ENCODE assay signal across 14 cellular contexts in genomic region chr9:10265102-10265708, GRCh38.
DNase-seq lines count a peak whose midpoint lies in the region; ATAC-seq and TF ChIP-seq lines count a peak whose summit lies in the region.
"Had no signal": no experiment of that assay in that cellular context is flagged by ENCODE, and none has a peak within 500 bp of the region (broad histone marks: within the 10 kb centered on the region; RNA-seq: fewer than 3 reads in every experiment).

No MANE protein-coding gene starts in this region.

- ATAC-seq in GM19351 (IDR thresholded peaks at IDR 0.05; ENCODE audit: unreplicated experiment) (no peak), GM21717 (IDR thresholded peaks at IDR 0.05; ENCODE audit: unreplicated experiment) (no peak)
- ATAC-seq: activated CD8-positive, alpha-beta T cell treated with anti-CD3 and anti-CD28 coated beads for 36 hours; effector memory CD8-positive, alpha-beta T cell; sciatic nerve had no signal

- no peak overlapping the region for H3K4me2 ChIP-seq in mammary epithelial cell (ENCODE audit: insufficient read depth, low read depth, low read length)

- H3K79me2 ChIP-seq in mammary epithelial cell (ENCODE audit: insufficient read depth, low read length): no peaks in the 10 kb centered on the region

- H3K4me3 ChIP-seq in BJ (ENCODE audit: low read depth, low read length): no peak overlapping the region
- no peak overlapping the region for H3K4me3 ChIP-seq in mammary epithelial cell (replicated peaks in 1 of 3; ENCODE audit: insufficient read depth in 1 of 3, low read depth in 2 of 3, low read length in 3 of 3)
- H3K4me3 ChIP-seq in uterus: no peak overlapping the region
- H3K4me3 ChIP-seq: tibial artery had no signal

- H3K9me3 ChIP-seq in mammary epithelial cell (replicated peaks; ENCODE audit: insufficient read depth, low read length) (no peaks in the 10 kb centered on the region), uterus (no peaks in the 10 kb centered on the region)
- H3K9me3 ChIP-seq: tibial artery had no signal

- no peak overlapping the region for H3K9ac ChIP-seq in mammary epithelial cell (ENCODE audit: insufficient read depth, low read length)

- H3K36me3 ChIP-seq in BJ (ENCODE audit: control insufficient read depth, insufficient read depth, low read length) (no peaks in the 10 kb centered on the region), mammary epithelial cell (ENCODE audit: insufficient read depth, low read length) (no peaks in the 10 kb centered on the region), uterus (no peaks in the 10 kb centered on the region)
- H3K36me3 ChIP-seq: tibial artery had no signal

- intact Hi-C loops in mammary epithelial cell (cut with micrococcal nuclease): no loop called here
- intact Hi-C loops in uterus (cut with DNase I; ENCODE audit: low total_unique reads): no loop called here

- peak overlapping the region; percentile 48 for H2AFZ ChIP-seq in mammary epithelial cell (ENCODE audit: low read depth, low read length)

- 54% methylated on average over 4 of the region's 4 CpGs for WGBS in mammary epithelial cell (ENCODE audit: low coverage, missing lambda C conversion rate)

- H3K4me1 ChIP-seq in mammary epithelial cell (ENCODE audit: insufficient read depth, low read length) (peaks cover 16% of the 10 kb centered on the region), uterus (no peaks in the 10 kb centered on the region)

- in situ Hi-C loops in mammary epithelial cell (cut with MboI; ENCODE audit: low sequenced_read_pairs in 2 of 2): loop anchor here in 1 of 2 donors (25.0 kb wide), 1 partner anchor 203 kb away; no protein-coding TSS in a partner anchor

- CTCF ChIA-PET in BJ (lab: Yijun Ruan, JAX) (interaction anchor here (1.4 kb wide), 1 partner anchor 9 kb away, joined by 3 read pairs; no protein-coding TSS in a partner anchor), mammary epithelial cell (lab: Charles Lee; ENCODE audit: low non-redundant PET) (interaction anchor here (0.6 kb wide), 1 partner anchor 220 kb away, joined by 7 read pairs; no protein-coding TSS in a partner anchor)

- no peaks in the 10 kb centered on the region for H4K20me1 ChIP-seq in mammary epithelial cell (ENCODE audit: insufficient read depth, low read length)

- TF ChIP-seq CTCF in BJ (IDR thresholded peaks at IDR 0.05; ENCODE audit: insufficient read depth, low read depth, low read length) (no peak), mammary epithelial cell (conservative IDR thresholded peaks at IDR 0.05 in 1 of 2, IDR thresholded peaks at IDR 0.05 in 1 of 2; ENCODE audit: extremely low read depth in 1 of 2, insufficient read depth in 1 of 2, low read depth in 1 of 2, low read length in 2 of 2) (no peak), uterus (IDR thresholded peaks at IDR 0.05) (no peak)

- peak; percentile 0 for DNase-seq in BJ (ENCODE audit: low read depth)
- DNase-seq in NCI-H446 (lab: John Stamatoyannopoulos, UW): peak; percentile 31 to 68
- DNase-seq in mammary epithelial cell: peak; percentile 75
- DNase-seq in kidney glomerular epithelial cell (lab: John Stamatoyannopoulos, UW): peak; percentile 85
- DNase-seq in uterus: no peak
- DNase-seq in superior temporal gyrus (ENCODE audit: extremely low spot score): no peak
- DNase-seq: activated CD8-positive, alpha-beta T cell treated with anti-CD3 and anti-CD28 coated beads for 36 hours; DND-41; effector memory CD8-positive, alpha-beta T cell; NCI-H1105; tibial artery had no signal

- H3K27ac ChIP-seq in mammary epithelial cell (ENCODE audit: insufficient read depth, low read depth, low read length) (no peak overlapping the region), uterus (no peak overlapping the region)
- H3K27ac ChIP-seq: tibial artery had no signal

- TF ChIP-seq POLR2A in uterus (IDR thresholded peaks at IDR 0.05): no peak

- H3K27me3 ChIP-seq in BJ (ENCODE audit: control insufficient read depth, insufficient read depth, low read length) (no peaks in the 10 kb centered on the region), mammary epithelial cell (ENCODE audit: insufficient read depth, low read length) (no peaks in the 10 kb centered on the region), uterus (no peaks in the 10 kb centered on the region)
- H3K27me3 ChIP-seq: tibial artery had no signal

- POLR2A ChIA-PET in BJ (lab: Charles Lee): no interaction called here

- dilution Hi-C loops in mammary epithelial cell (cut with HindIII; ENCODE audit: low sequenced_read_pairs): no loop called here

- BruUV-seq in mammary epithelial cell (replicated peaks; lab: Mats Ljungman, UMichigan): no TSS peak

Comparison
In these comparisons a context has a peak if more than half of its experiments do, and no peak if none do; other contexts are left out.
1. DNase-seq: peak in BJ (single experiment), NCI-H446 (2 of 2), mammary epithelial cell (single experiment) and kidney glomerular epithelial cell (single experiment); none in uterus (0 of 2) and superior temporal gyrus (single experiment).